In the genomic region with DNA sequence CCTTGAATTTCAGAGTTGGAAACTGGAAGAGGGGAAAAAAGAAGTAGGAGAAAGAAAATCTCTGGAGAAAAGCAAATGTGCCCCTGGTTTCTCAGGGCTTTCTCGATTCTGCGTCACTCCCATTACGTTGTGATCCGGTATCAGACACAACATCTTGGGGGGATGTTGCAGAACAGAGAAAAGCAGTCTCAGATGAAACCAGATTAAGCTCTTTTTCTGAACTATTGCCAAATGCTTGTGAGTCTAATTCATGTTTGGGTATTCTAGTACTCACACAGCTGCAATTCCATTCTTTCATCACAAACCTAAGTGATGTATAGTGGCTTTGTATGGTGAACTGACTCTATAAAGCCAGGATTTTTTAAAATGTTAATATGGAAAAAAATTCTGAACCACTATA, we compare ENCODE assay signal across 17 cellular contexts.
DNase-seq lines count a peak whose midpoint lies in the region; TF ChIP-seq lines count a peak whose summit lies in the region.
"Had no signal": no experiment of that assay in that cellular context is flagged by ENCODE, and none has a peak within 500 bp of the region (broad histone marks: within the 10 kb centered on the region; RNA-seq: fewer than 3 reads in every experiment).

No MANE protein-coding gene starts in this region.

- in situ Hi-C loops in GM23248 (cut with MboI) = no loop called here

- 81 to 86% methylated on average over 4 of the region's 4 CpGs for WGBS in GM23248 (ENCODE audit: low coverage in 1 of 2, low lambda C conversion rate in 2 of 2, missing lambda C conversion rate in 2 of 2), 2 experiments

- no peak overlapping the region for H2AFZ ChIP-seq in GM23248

- no peak overlapping the region for H3K4me2 ChIP-seq in GM23248 (ENCODE audit: unreplicated experiment)

- peak; percentile 31 for DNase-seq in GM23248
- no peak for DNase-seq in SK-N-MC (ENCODE audit: low read depth, low spot score)
- peak; percentile 37 for DNase-seq in fibroblast of villous mesenchyme (ENCODE audit: low read depth)
- peak; percentile 45 for DNase-seq in skeletal muscle cell (ENCODE audit: low read depth)
- no peak for DNase-seq in MG63
- no peak for DNase-seq in posterior cingulate gyrus
- no peak for DNase-seq in HuH-7 (ENCODE audit: low spot score)
- DNase-seq: activated CD4-positive, alpha-beta T cell treated with anti-CD3 and anti-CD28 coated beads for 4 hours; activated naive CD8-positive, alpha-beta T cell treated with anti-CD3 and anti-CD28 coated beads, Interleukin-2, amount 10 ng/mL, durations not matched to agents 7 days and 5 days; AML-193; EL; mucosa of descending colon; NCI-H1694; NCI-H2227 treated with DMSO at 0.1 percent for 48 hours had no signal

- intact Hi-C loops in posterior cingulate gyrus (cut with DNase I) = loop anchor here (5.0 kb wide), 1 partner anchor 33 kb away; no protein-coding TSS in a partner anchor

- H3K27ac ChIP-seq in GM23248 (no peak overlapping the region), SK-N-MC (peak overlapping the region; percentile 86)
- H3K27ac ChIP-seq: breast epithelium, neutrophil, right atrium auricular region had no signal

- peaks cover 24% of the 10 kb centered on the region for H3K4me1 ChIP-seq in GM23248 (ENCODE audit: insufficient read depth)
- H3K4me1 ChIP-seq: breast epithelium, right atrium auricular region had no signal

- no peaks in the 10 kb centered on the region; the same call in 1 of the 2 replicates for H3K9me2 ChIP-seq in GM23248 (ENCODE audit: insufficient read depth)

- no peak overlapping the region for H3K4me3 ChIP-seq in GM23248
- H3K4me3 ChIP-seq in SK-N-MC = peak overlapping the region; percentile 54
- H3K4me3 ChIP-seq in fibroblast of villous mesenchyme (ENCODE audit: low read depth, low read length) = no peak overlapping the region
- no peak overlapping the region for H3K4me3 ChIP-seq in skeletal muscle cell (ENCODE audit: low read depth, low read length)
- no peak overlapping the region for H3K4me3 ChIP-seq in MG63
- H3K4me3 ChIP-seq: breast epithelium, mucosa of descending colon, right atrium auricular region had no signal

- no peak overlapping the region for H3K9ac ChIP-seq in GM23248
- H3K9ac ChIP-seq in SK-N-MC (ENCODE audit: insufficient read length) = no peak overlapping the region

- H3K9me3 ChIP-seq in GM23248 (ENCODE audit: low read depth) = no peaks in the 10 kb centered on the region
- no peaks in the 10 kb centered on the region for H3K9me3 ChIP-seq in SK-N-MC (ENCODE audit: low read depth, low read length)
- no peaks in the 10 kb centered on the region for H3K9me3 ChIP-seq in MG63
- H3K9me3 ChIP-seq: breast epithelium, mucosa of descending colon, neutrophil, right atrium auricular region had no signal

- no peak for TF ChIP-seq CTCF in fibroblast of villous mesenchyme (IDR thresholded peaks at IDR 0.05; ENCODE audit: insufficient read depth, low read depth, low read length)

- H3K79me2 ChIP-seq in GM23248 (ENCODE audit: insufficient read depth) = peaks cover 63% of the 10 kb centered on the region

- no peaks in the 10 kb centered on the region for H3K27me3 ChIP-seq in GM23248 (replicated peaks; ENCODE audit: insufficient read depth)
- no peaks in the 10 kb centered on the region for H3K27me3 ChIP-seq in MG63
- H3K27me3 ChIP-seq: breast epithelium, right atrium auricular region had no signal

- H4K20me1 ChIP-seq in GM23248 (ENCODE audit: insufficient read depth) = no peaks in the 10 kb centered on the region

- H3F3A ChIP-seq in GM23248 (ENCODE audit: insufficient read depth) = no peaks in the 10 kb centered on the region

- no peaks in the 10 kb centered on the region for H3K36me3 ChIP-seq in GM23248 (ENCODE audit: low read depth)
- no peaks in the 10 kb centered on the region for H3K36me3 ChIP-seq in SK-N-MC (ENCODE audit: insufficient read depth, low read length)
- no peaks in the 10 kb centered on the region for H3K36me3 ChIP-seq in MG63
- H3K36me3 ChIP-seq: breast epithelium, neutrophil, right atrium auricular region had no signal

Comparison
In these comparisons a context has a peak if more than half of its experiments do, and no peak if none do; other contexts are left out.
1. DNase-seq: peak in GM23248 (single experiment), fibroblast of villous mesenchyme (single experiment) and skeletal muscle cell (single experiment); none in SK-N-MC (single experiment), MG63 (single experiment), posterior cingulate gyrus (0 of 10) and HuH-7 (single experiment).